ENCODE assay signal across 18 cellular contexts in genomic region chr13:33303885-33304284, GRCh38. TPM values are rescaled to one million over a fixed set of nuclear protein-coding genes. Genes with fewer than 3 reads are reported as not detected.
A peak's percentile ranks its signal among the peaks of the same experiment; 100 is the strongest.
DNase-seq lines count a peak whose midpoint lies in the region; ATAC-seq, FAIRE-seq and TF ChIP-seq lines count a peak whose summit lies in the region.
"Had no signal": no experiment of that assay in that cellular context is flagged by ENCODE, and none has a peak within 500 bp of the region (broad histone marks: within the 10 kb centered on the region; RNA-seq: fewer than 3 reads in every experiment).

No MANE protein-coding gene starts in this region.

- no peak overlapping the region for H3K23ac ChIP-seq in mesenchymal stem cell (ENCODE audit: low read length in 2 of 2)

- DNase-seq in AG20443 (ENCODE audit: low spot score): peak; percentile 24
- DNase-seq in astrocyte (ENCODE audit: low read depth): peak; percentile 27
- DNase-seq in fibroblast of mammary gland (ENCODE audit: low read depth): peak; percentile 24
- DNase-seq in mesenchymal stem cell: peak; percentile 72
- no peak for DNase-seq in NCI-H226
- no peak for DNase-seq in immature natural killer cell
- DNase-seq in inferior parietal cortex (ENCODE audit: extremely low spot score): no peak
- DNase-seq: CD8-positive, alpha-beta memory T cell; NCI-H1417 treated with DMSO at 0.1 percent for 48 hours; NCI-H187 treated with DMSO at 0.1 percent for 48 hours; NCI-H2227 treated with DMSO at 0.1 percent for 48 hours; NCI-H524; RPMI8226; SJCRH30 had no signal

- no peak overlapping the region for H4K8ac ChIP-seq in mesenchymal stem cell (ENCODE audit: low read length)

- H3K27ac Mint-ChIP-seq in astrocyte (ENCODE audit: unreplicated experiment) (no peak overlapping the region), immature natural killer cell (no peak overlapping the region)
- H3K27ac Mint-ChIP-seq: CD8-positive, alpha-beta memory T cell had no signal

- H3K4me1 ChIP-seq in astrocyte (ENCODE audit: insufficient read depth, low read length) (no peaks in the 10 kb centered on the region), mesenchymal stem cell (ENCODE audit: control insufficient read depth, insufficient read depth, low read depth, low read length) (no peaks in the 10 kb centered on the region)
- H3K4me1 ChIP-seq: BLaER1, HAP-1, SJCRH30 had no signal

- no peak overlapping the region for H2BK5ac ChIP-seq in mesenchymal stem cell (ENCODE audit: low read depth, low read length, poor library complexity, severe bottlenecking)

- no peak for TF ChIP-seq CTCF in astrocyte (IDR thresholded peaks at IDR 0.05; ENCODE audit: insufficient read depth, low read depth, low read length)
- TF ChIP-seq CTCF in fibroblast of mammary gland (conservative IDR thresholded peaks at IDR 0.05; ENCODE audit: control insufficient read depth, insufficient read depth, low read depth, low read length): no peak

- no peak overlapping the region for H2BK15ac ChIP-seq in mesenchymal stem cell (ENCODE audit: low read depth, poor library complexity, severe bottlenecking)

- H3K4me3 ChIP-seq in astrocyte (ENCODE audit: insufficient read depth, low read depth, low read length): no peak overlapping the region
- no peak overlapping the region for H3K4me3 ChIP-seq in fibroblast of mammary gland (ENCODE audit: control insufficient read depth, low read depth, low read length)
- no peak overlapping the region for H3K4me3 ChIP-seq in mesenchymal stem cell (ENCODE audit: insufficient read depth in 1 of 2, low read depth in 1 of 2, low read length in 2 of 2)
- H3K4me3 ChIP-seq: BLaER1, HAP-1, SJCRH30 had no signal

- no peak overlapping the region for H2BK12ac ChIP-seq in mesenchymal stem cell (ENCODE audit: low read length in 2 of 2)

- H3K27me3 ChIP-seq in astrocyte (ENCODE audit: insufficient read depth, low read length) (no peaks in the 10 kb centered on the region), mesenchymal stem cell (ENCODE audit: control insufficient read depth in 1 of 2, insufficient read depth in 1 of 2, low read length in 2 of 2) (no peaks in the 10 kb centered on the region)
- H3K27me3 ChIP-seq: BLaER1, SJCRH30 had no signal

- no peak overlapping the region for H2BK120ac ChIP-seq in mesenchymal stem cell (ENCODE audit: low read depth, low read length)

- WGBS in mesenchymal stem cell: no CpG with 5 or more reads among the region's 2 CpGs

- H3K27ac ChIP-seq in astrocyte (ENCODE audit: low read depth, low read length) (no peak overlapping the region), mesenchymal stem cell (ENCODE audit: low read length, poor library complexity, severe bottlenecking) (no peak overlapping the region)
- H3K27ac ChIP-seq: BLaER1, HL-60, SJCRH30 had no signal

- H3K18ac ChIP-seq in mesenchymal stem cell (ENCODE audit: low read depth in 1 of 2, low read length in 2 of 2): no peak overlapping the region

- H3K4me1 Mint-ChIP-seq in astrocyte (ENCODE audit: low read depth, unreplicated experiment) (no peaks in the 10 kb centered on the region), immature natural killer cell (no peaks in the 10 kb centered on the region)
- H3K4me1 Mint-ChIP-seq: CD8-positive, alpha-beta memory T cell had no signal

- no peak for ATAC-seq in HG02840 (IDR thresholded peaks at IDR 0.05; ENCODE audit: low FRiP score, unreplicated experiment)

- no peak overlapping the region for H4K91ac ChIP-seq in mesenchymal stem cell (ENCODE audit: low read length)

- no peak overlapping the region for H2AFZ ChIP-seq in astrocyte (ENCODE audit: low read depth, low read length)
- H2AFZ ChIP-seq in mesenchymal stem cell (ENCODE audit: low read depth, low read length): no peak overlapping the region

- no peak overlapping the region for H3K9ac ChIP-seq in astrocyte (ENCODE audit: low read length)
- no peak overlapping the region for H3K9ac ChIP-seq in mesenchymal stem cell (ENCODE audit: low read length)
- H3K9ac ChIP-seq: BLaER1 had no signal

- H3K9me3 ChIP-seq in astrocyte (ENCODE audit: insufficient read depth, low read depth, low read length) (no peaks in the 10 kb centered on the region), mesenchymal stem cell (ENCODE audit: control insufficient read depth, low read length) (peaks cover 2% of the 10 kb centered on the region)
- H3K9me3 ChIP-seq: HAP-1 had no signal

- H2AK5ac ChIP-seq in mesenchymal stem cell (ENCODE audit: low read length, severe bottlenecking): no peak overlapping the region

- H3K27me3 Mint-ChIP-seq in astrocyte (ENCODE audit: low read depth, unreplicated experiment) (no peaks in the 10 kb centered on the region), immature natural killer cell (ENCODE audit: low read depth in 3 of 3) (peaks cover 0 to 6% (median 6%) of the 10 kb centered on the region in 3 donors)

- no peak for FAIRE-seq in astrocyte (lab: Jason Lieb, UNC)

- H3K4ac ChIP-seq in mesenchymal stem cell (ENCODE audit: low read depth in 1 of 2, low read length in 2 of 2): no peak overlapping the region

- H4K20me1 ChIP-seq in astrocyte (ENCODE audit: insufficient read depth, low read length): no peaks in the 10 kb centered on the region
- H4K20me1 ChIP-seq: BLaER1 had no signal

- no peak overlapping the region for H3K14ac ChIP-seq in mesenchymal stem cell (ENCODE audit: low read length in 2 of 2)

- peaks cover 9% of the 10 kb centered on the region for H3K9me3 Mint-ChIP-seq in astrocyte (ENCODE audit: unreplicated experiment)
- H3K9me3 Mint-ChIP-seq in immature natural killer cell: peaks cover 0 to 7% (median 1%) of the 10 kb centered on the region in 6 donors

- H3K4me2 ChIP-seq in astrocyte (ENCODE audit: low read length) (no peak overlapping the region), mesenchymal stem cell (ENCODE audit: low read length, poor library complexity, severe bottlenecking) (no peak overlapping the region)
- H3K4me2 ChIP-seq: BLaER1 had no signal

- H3K79me2 ChIP-seq in astrocyte (ENCODE audit: insufficient read depth, low read length): no peaks in the 10 kb centered on the region

- H3K36me3 Mint-ChIP-seq in astrocyte (ENCODE audit: low read depth, unreplicated experiment): peaks cover 2% of the 10 kb centered on the region
- H3K36me3 Mint-ChIP-seq in immature natural killer cell: no peaks in the 10 kb centered on the region
- H3K36me3 Mint-ChIP-seq: CD8-positive, alpha-beta memory T cell had no signal

- H3K4me3 Mint-ChIP-seq in astrocyte (ENCODE audit: unreplicated experiment): no peak overlapping the region
- H3K4me3 Mint-ChIP-seq in immature natural killer cell: no peak overlapping the region
- H3K4me3 Mint-ChIP-seq: CD8-positive, alpha-beta memory T cell had no signal

- no peaks in the 10 kb centered on the region for H3K36me3 ChIP-seq in astrocyte (ENCODE audit: insufficient read depth, low read length)
- no peaks in the 10 kb centered on the region for H3K36me3 ChIP-seq in mesenchymal stem cell (ENCODE audit: control insufficient read depth in 1 of 2, insufficient read depth in 2 of 2, low read depth in 1 of 2, low read length in 2 of 2)
- H3K36me3 ChIP-seq: BLaER1, HAP-1 had no signal

- H3K79me1 ChIP-seq in mesenchymal stem cell (replicated peaks; ENCODE audit: low read length, poor library complexity, severe bottlenecking): peaks cover 14% of the 10 kb centered on the region

RNA-seq across cellular contexts. Expression of gene STARD13, which starts 18.3 kb away (rescaled TPM):
- total RNA-seq in astrocyte: 28.7 and 30.1 TPM in 2 replicates
- polyA plus RNA-seq in mesenchymal stem cell (2013, experiment 1 of 2): 16.1 TPM
- 14.5 TPM for polyA plus RNA-seq in mesenchymal stem cell (2013, experiment 2 of 2)
- polyA plus RNA-seq in immature natural killer cell: not detected
- polyA plus RNA-seq: CD8-positive, alpha-beta memory T cell had no signal

Comparison
In these comparisons a context has a peak if more than half of its experiments do, and no peak if none do; other contexts are left out.
1. DNase-seq: peak in AG20443 (single experiment), astrocyte (single experiment), fibroblast of mammary gland (single experiment) and mesenchymal stem cell (single experiment); none in NCI-H226 (single experiment), immature natural killer cell (0 of 3) and inferior parietal cortex (single experiment).